Comparison of ENCODE assay signal across 18 cellular contexts in the genomic region with DNA sequence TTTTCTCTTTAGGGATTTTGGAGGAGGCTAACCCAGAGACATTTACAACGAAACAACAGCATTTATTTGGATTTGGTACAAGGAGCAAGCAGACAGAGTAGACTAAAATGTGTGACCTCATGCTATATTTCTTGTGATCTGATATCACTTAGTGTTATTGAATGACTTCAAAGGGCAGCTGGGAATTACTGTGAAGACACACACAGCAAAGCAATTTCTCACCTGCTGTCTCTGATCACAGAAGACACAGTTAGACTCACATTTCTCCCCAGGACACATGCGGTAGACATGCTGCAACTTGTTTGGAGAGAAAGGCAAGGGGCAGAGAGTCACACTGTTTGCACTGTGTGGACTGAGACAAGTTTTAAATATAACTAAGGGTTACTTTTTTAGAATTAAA.
DNase-seq lines count a peak whose midpoint lies in the region; ATAC-seq and TF ChIP-seq lines count a peak whose summit lies in the region.
"Had no signal": no experiment of that assay in that cellular context is flagged by ENCODE, and none has a peak within 500 bp of the region (broad histone marks: within the 10 kb centered on the region; RNA-seq: fewer than 3 reads in every experiment).

No MANE protein-coding gene starts in this region.

- POLR2A ChIA-PET in GM10248 (lab: Yijun Ruan, JAX), result no interaction called here

- 54 to 67% (median 64%) methylated on average over 2 of the region's 2 CpGs for WGBS in heart left ventricle, 4 donors
- WGBS in mammary epithelial cell (ENCODE audit: low coverage, missing lambda C conversion rate), result 32% methylated on average over 2 of the region's 2 CpGs
- 65% methylated on average over 2 of the region's 2 CpGs for WGBS in smooth muscle cell (ENCODE audit: low lambda C conversion rate)

- H4K20me1 ChIP-seq in mammary epithelial cell (ENCODE audit: insufficient read depth, low read length) (no peaks in the 10 kb centered on the region), smooth muscle cell (ENCODE audit: low read depth) (no peaks in the 10 kb centered on the region)

- intact Hi-C loops in heart left ventricle (cut with DNase I) (loop anchor here in 2 of 10 donors (10.0 kb wide), 2 partner anchors 59 to 69 kb away; a partner anchor contains a TSS), Right ventricle myocardium superior (cut with DNase I) (loop anchor here (10.0 kb wide), 1 partner anchor 59 kb away; no protein-coding TSS in a partner anchor), mammary epithelial cell (cut with micrococcal nuclease) (no loop called here)

- H3K9ac ChIP-seq in mammary epithelial cell (ENCODE audit: insufficient read depth, low read length) (no peak overlapping the region), smooth muscle cell (ENCODE audit: low read depth) (peak overlapping the region; percentile 7)

- H2AFZ ChIP-seq in mammary epithelial cell (ENCODE audit: low read depth, low read length) (peak overlapping the region; percentile 68), smooth muscle cell (ENCODE audit: low read depth) (no peak overlapping the region)

- no peak for TF ChIP-seq POLR2A in heart left ventricle (IDR thresholded peaks at IDR 0.05)

- H3K4me2 ChIP-seq in mammary epithelial cell (ENCODE audit: insufficient read depth, low read depth, low read length) (peak overlapping the region; percentile 63), smooth muscle cell (peak overlapping the region; percentile 62)

- H3K79me2 ChIP-seq in mammary epithelial cell (ENCODE audit: insufficient read depth, low read length) (no peaks in the 10 kb centered on the region), smooth muscle cell (ENCODE audit: low read depth) (no peaks in the 10 kb centered on the region)

- CTCF ChIA-PET in mammary epithelial cell (lab: Charles Lee; ENCODE audit: low non-redundant PET) (no interaction called here), GM10248 (lab: Yijun Ruan, JAX) (no interaction called here)

- ATAC-seq in heart left ventricle, result no peak
- ATAC-seq in Right ventricle myocardium superior (ENCODE audit: poor library complexity), result no peak
- ATAC-seq in left lobe of liver, result peak; percentile 48
- ATAC-seq: stimulated activated naive CD8-positive, alpha-beta T cell treated with anti-CD3 and anti-CD28 coated beads, Interleukin-15, amount 100 ng/mL, for 72 hours had no signal

- BruUV-seq in mammary epithelial cell (replicated peaks; lab: Mats Ljungman, UMichigan), result no TSS peak

- H3K36me3 ChIP-seq in heart left ventricle (no peaks in the 10 kb centered on the region), mammary epithelial cell (ENCODE audit: insufficient read depth, low read length) (no peaks in the 10 kb centered on the region), smooth muscle cell (ENCODE audit: low read depth) (no peaks in the 10 kb centered on the region)
- H3K36me3 ChIP-seq: ovary, vagina had no signal

- dilution Hi-C loops in mammary epithelial cell (cut with HindIII; ENCODE audit: low sequenced_read_pairs), result no loop called here

- H3K4me3 ChIP-seq in heart left ventricle (no peak overlapping the region), mammary epithelial cell (replicated peaks in 1 of 3; ENCODE audit: insufficient read depth in 1 of 3, low read depth in 2 of 3, low read length in 3 of 3) (no peak overlapping the region), smooth muscle cell (no peak overlapping the region)
- H3K4me3 ChIP-seq: ovary, vagina had no signal

- DNase-seq in heart left ventricle, result no peak
- DNase-seq in Right ventricle myocardium superior, result no peak
- peak; percentile 82 for DNase-seq in mammary epithelial cell
- DNase-seq in left lobe of liver (ENCODE audit: low spot score), result no peak
- no peak for DNase-seq in smooth muscle cell (lab: John Stamatoyannopoulos, UW; ENCODE audit: unreplicated experiment)
- no peak for DNase-seq in activated naive CD4-positive, alpha-beta T cell treated with Interleukin-2 at 50 U/mL for 16 hours
- no peak for DNase-seq in GM10248 (ENCODE audit: extremely low spot score)
- no peak for DNase-seq in DMS114 treated with DMSO at 0.1 percent for 48 hours (lab: John Stamatoyannopoulos, UW; ENCODE audit: unreplicated experiment)
- DNase-seq: activated CD8-positive, alpha-beta memory T cell treated with anti-CD3 and anti-CD28 coated beads for 24 hours; CD8-positive, alpha-beta memory T cell; foreskin melanocyte; MM.1S; NCI-H2029 treated with DMSO at 0.1 percent for 48 hours; NCI-H748 treated with DMSO at 0.1 percent for 48 hours; ovary; stimulated activated naive CD8-positive, alpha-beta T cell treated with anti-CD3 and anti-CD28 coated beads, Interleukin-15, amount 100 ng/mL, for 72 hours; T-helper 1 cell had no signal

- H3F3A ChIP-seq in smooth muscle cell (ENCODE audit: low read depth), result peaks cover 9% of the 10 kb centered on the region

- H3K4me1 ChIP-seq in heart left ventricle (peaks cover 0 to 67% (median 21%) of the 10 kb centered on the region in 12 donors), mammary epithelial cell (ENCODE audit: insufficient read depth, low read length) (peaks cover 23% of the 10 kb centered on the region), smooth muscle cell (ENCODE audit: low read depth) (peaks cover 14% of the 10 kb centered on the region)

- no peak for TF ChIP-seq CTCF in heart left ventricle (IDR thresholded peaks at IDR 0.05)
- no peak for TF ChIP-seq CTCF in mammary epithelial cell (conservative IDR thresholded peaks at IDR 0.05 in 1 of 2, IDR thresholded peaks at IDR 0.05 in 1 of 2; ENCODE audit: extremely low read depth in 1 of 2, insufficient read depth in 1 of 2, low read depth in 1 of 2, low read length in 2 of 2)
- TF ChIP-seq CTCF in smooth muscle cell (IDR thresholded peaks at IDR 0.05; ENCODE audit: borderline replicate concordance, insufficient read depth, poor library complexity, severe bottlenecking), result no peak
- TF ChIP-seq CTCF in GM10248 (IDR thresholded peaks at IDR 0.05; ENCODE audit: control extremely low read depth, extremely low read depth, low read depth, missing control alignments), result no peak

- H3K9me3 ChIP-seq in heart left ventricle, result no peaks in the 10 kb centered on the region
- no peaks in the 10 kb centered on the region for H3K9me3 ChIP-seq in mammary epithelial cell (replicated peaks; ENCODE audit: insufficient read depth, low read length)
- H3K9me3 ChIP-seq in smooth muscle cell (replicated peaks; ENCODE audit: low read depth), result no peaks in the 10 kb centered on the region
- H3K9me3 ChIP-seq: ovary, vagina had no signal

- H3K27me3 ChIP-seq in heart left ventricle (no peaks in the 10 kb centered on the region), mammary epithelial cell (ENCODE audit: insufficient read depth, low read length) (no peaks in the 10 kb centered on the region), smooth muscle cell (ENCODE audit: low read depth) (no peaks in the 10 kb centered on the region)
- H3K27me3 ChIP-seq: ovary, vagina had no signal

- H3K27ac ChIP-seq in heart left ventricle (peak overlapping the region in 10 of 12 donors; percentile 12 to 87 (median 59)), mammary epithelial cell (ENCODE audit: insufficient read depth, low read depth, low read length) (peak overlapping the region; percentile 16), smooth muscle cell (ENCODE audit: low read depth) (peak overlapping the region; percentile 76)
- H3K27ac ChIP-seq: ovary, vagina had no signal

- in situ Hi-C loops in mammary epithelial cell (cut with MboI; ENCODE audit: low sequenced_read_pairs in 2 of 2), result no loop called here

Comparison
In these comparisons a context has a peak if more than half of its experiments do, and no peak if none do; other contexts are left out.
1. H3K27ac ChIP-seq: peak in every context shown above with its lines; median percentile 76 in smooth muscle cell; 59 in heart left ventricle; 16 in mammary epithelial cell.